ENCODE assay signal across 19 cellular contexts in the genomic region with DNA sequence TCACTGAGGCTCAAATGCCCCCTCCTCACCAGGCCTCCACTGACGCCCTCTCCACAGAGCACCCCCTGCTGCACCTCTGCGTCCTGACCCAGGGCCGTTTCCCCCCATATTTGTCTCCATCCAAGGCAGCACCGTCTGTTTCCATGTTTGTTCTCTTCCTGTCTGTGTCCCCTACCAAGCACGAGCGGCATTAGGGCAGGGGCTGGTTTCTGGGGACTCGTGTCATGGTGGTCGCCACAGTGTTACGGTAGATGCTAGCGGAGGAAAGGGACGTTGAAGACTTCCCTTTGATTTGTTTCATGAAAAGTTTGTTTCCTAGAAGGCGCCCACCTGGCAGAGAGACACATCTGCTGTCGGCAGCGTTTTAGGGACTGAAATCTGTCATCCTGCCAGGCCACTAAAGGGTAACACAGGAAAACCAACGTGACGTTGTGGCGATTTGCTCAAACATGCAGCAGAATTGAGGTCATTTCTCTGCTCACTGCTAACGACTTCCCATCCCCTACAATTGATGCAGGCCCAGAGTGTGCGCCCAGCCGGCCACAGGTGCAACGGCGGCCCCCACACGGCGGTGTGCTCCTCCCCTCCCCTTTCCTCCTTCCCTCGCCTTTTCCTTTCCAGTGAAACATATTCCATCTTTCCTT.
DNase-seq lines count a peak whose midpoint lies in the region; ATAC-seq, FAIRE-seq and TF ChIP-seq lines count a peak whose summit lies in the region.
"Had no signal": no experiment of that assay in that cellular context is flagged by ENCODE, and none has a peak within 500 bp of the region (broad histone marks: within the 10 kb centered on the region; RNA-seq: fewer than 3 reads in every experiment).

No MANE protein-coding gene starts in this region.

- H3K4me3 ChIP-seq in BLaER1 (no peak overlapping the region), bronchial epithelial cell (ENCODE audit: low read depth, low read length) (no peak overlapping the region), keratinocyte (ENCODE audit: control insufficient read depth in 2 of 3, extremely low read depth in 1 of 3, insufficient read depth in 2 of 3, low read depth in 1 of 3, low read length in 3 of 3) (no peak overlapping the region), upper lobe of right lung (no peak overlapping the region)
- H3K4me3 ChIP-seq: K562, SJCRH30 had no signal

- H3K36me3 ChIP-seq in BLaER1: no peaks in the 10 kb centered on the region
- no peaks in the 10 kb centered on the region for H3K36me3 ChIP-seq in KOPT-K1 (ENCODE audit: insufficient read depth, low read length)
- no peaks in the 10 kb centered on the region for H3K36me3 ChIP-seq in bronchial epithelial cell (ENCODE audit: control insufficient read depth, insufficient read depth, low read length)
- H3K36me3 ChIP-seq in keratinocyte (ENCODE audit: control insufficient read depth in 2 of 2, extremely low read depth in 1 of 2, insufficient read depth in 2 of 2, low read length in 2 of 2): peaks cover 0 to 4% of the 10 kb centered on the region in 2 experiments
- H3K36me3 ChIP-seq in upper lobe of right lung: no peaks in the 10 kb centered on the region
- H3K36me3 ChIP-seq: SJCRH30 had no signal

- peak; percentile 64 for FAIRE-seq in bronchial epithelial cell (lab: Jason Lieb, UNC)
- FAIRE-seq in keratinocyte (lab: Jason Lieb, UNC): no peak
- FAIRE-seq: A204.1, GM12891, K562 had no signal

- no peaks in the 10 kb centered on the region for H3K4me1 Mint-ChIP-seq in CD4-positive, alpha-beta T cell (ENCODE audit: low read depth)
- H3K4me1 Mint-ChIP-seq: B cell; CD4-positive, alpha-beta memory T cell had no signal

- no peaks in the 10 kb centered on the region for H3K36me3 Mint-ChIP-seq in CD4-positive, alpha-beta T cell (ENCODE audit: low read depth)
- H3K36me3 Mint-ChIP-seq: CD4-positive, alpha-beta memory T cell had no signal

- H3K4me1 ChIP-seq in BLaER1 (peaks cover 64% of the 10 kb centered on the region), keratinocyte (ENCODE audit: control insufficient read depth, extremely low read depth, insufficient read depth, low read length) (peaks cover 16% of the 10 kb centered on the region), upper lobe of right lung (no peaks in the 10 kb centered on the region)
- H3K4me1 ChIP-seq: SJCRH30 had no signal

- POLR2A ChIA-PET in CD4-positive, alpha-beta T cell (lab: Charles Lee): no interaction called here

- H3K79me2 ChIP-seq in keratinocyte (ENCODE audit: control insufficient read depth, insufficient read depth, low read length): no peaks in the 10 kb centered on the region

- no peak overlapping the region for H3K27ac ChIP-seq in BLaER1
- peak overlapping the region; percentile 84 for H3K27ac ChIP-seq in KOPT-K1 (ENCODE audit: low read depth, low read length, poor library complexity, severe bottlenecking)
- H3K27ac ChIP-seq in keratinocyte (ENCODE audit: control insufficient read depth, insufficient read depth, low read length): peak overlapping the region; percentile 62
- no peak overlapping the region for H3K27ac ChIP-seq in CD4-positive, alpha-beta T cell (ENCODE audit: low read depth, low read length)
- no peak overlapping the region for H3K27ac ChIP-seq in upper lobe of right lung
- H3K27ac ChIP-seq: SJCRH30 had no signal

- no peak overlapping the region for H2AFZ ChIP-seq in keratinocyte (ENCODE audit: control insufficient read depth, low read length)

- CTCF ChIA-PET in CD4-positive, alpha-beta T cell (lab: Charles Lee): no interaction called here

- no peaks in the 10 kb centered on the region for H3K9me3 Mint-ChIP-seq in CD4-positive, alpha-beta T cell
- H3K9me3 Mint-ChIP-seq: CD4-positive, alpha-beta memory T cell had no signal

- H4K20me1 ChIP-seq in BLaER1: no peaks in the 10 kb centered on the region
- H4K20me1 ChIP-seq in keratinocyte (ENCODE audit: control insufficient read depth, extremely low read depth, insufficient read depth, low read length): no peaks in the 10 kb centered on the region

- no peak overlapping the region for H3K27ac Mint-ChIP-seq in CD4-positive, alpha-beta T cell
- H3K27ac Mint-ChIP-seq: B cell had no signal

- dilution Hi-C loops in keratinocyte (cut with MboI; ENCODE audit: extremely low pct_ligation_motif_present, low sequenced_read_pairs): no loop called here

- H3K4me3 Mint-ChIP-seq in CD4-positive, alpha-beta T cell: no peak overlapping the region
- H3K4me3 Mint-ChIP-seq: B cell; CD4-positive, alpha-beta memory T cell had no signal

- intact Hi-C loops in CD4-positive, alpha-beta T cell (cut with DNase I, micrococcal nuclease): no loop called here
- intact Hi-C loops in upper lobe of right lung (cut with DNase I): no loop called here

- ATAC-seq in CD4-positive, alpha-beta T cell (ENCODE audit: poor library complexity): no peak
- no peak for ATAC-seq in upper lobe of right lung

- H3K9me1 ChIP-seq in keratinocyte (ENCODE audit: control insufficient read depth, extremely low read depth, insufficient read depth, low read length): no peaks in the 10 kb centered on the region

- H3K27me3 Mint-ChIP-seq in CD4-positive, alpha-beta T cell: peaks cover 44% of the 10 kb centered on the region

- DNase-seq in bronchial epithelial cell (ENCODE audit: low read depth) (no peak), keratinocyte (ENCODE audit: low read depth, low spot score) (no peak), upper lobe of right lung (no peak)
- no peak for DNase-seq in CD4-positive, alpha-beta T cell
- no peak for DNase-seq in activated effector memory CD4-positive, alpha-beta T cell treated with anti-CD3 and anti-CD28 coated beads, Interleukin-2, amount 50 U/mL, for 16 hours
- DNase-seq in activated CD4-positive, alpha-beta T cell treated with anti-CD3 and anti-CD28 coated beads, Interleukin-2, amount 50 U/mL, for 1 hour: no peak
- DNase-seq: CD4-positive, alpha-beta memory T cell; NCI-H1092 treated with DMSO at 0.1 percent for 48 hours; NCI-H1436 treated with DMSO at 0.1 percent for 48 hours; NCI-H2029; NCI-H2227 treated with DMSO at 0.1 percent for 48 hours; NCI-H510A; SJCRH30 had no signal

- H3K9ac ChIP-seq in BLaER1 (no peak overlapping the region), keratinocyte (ENCODE audit: control insufficient read depth, extremely low read depth, insufficient read depth, low read length) (peak overlapping the region; percentile 19)

- H3K27me3 ChIP-seq in BLaER1 (no peaks in the 10 kb centered on the region), bronchial epithelial cell (ENCODE audit: control insufficient read depth, insufficient read depth, low read length) (no peaks in the 10 kb centered on the region), keratinocyte (ENCODE audit: control insufficient read depth, extremely low read depth, insufficient read depth, low read length) (no peaks in the 10 kb centered on the region), upper lobe of right lung (no peaks in the 10 kb centered on the region)
- peaks cover 7% of the 10 kb centered on the region for H3K27me3 ChIP-seq in CD4-positive, alpha-beta T cell (ENCODE audit: control insufficient read depth, insufficient read depth, low read length)
- H3K27me3 ChIP-seq: SJCRH30 had no signal

- H3K9me3 ChIP-seq in BLaER1 (no peaks in the 10 kb centered on the region), KOPT-K1 (ENCODE audit: insufficient read depth, low read length, poor library complexity, severe bottlenecking) (no peaks in the 10 kb centered on the region), keratinocyte (ENCODE audit: control insufficient read depth, low read depth, low read length) (no peaks in the 10 kb centered on the region), upper lobe of right lung (no peaks in the 10 kb centered on the region)
- no peaks in the 10 kb centered on the region for H3K9me3 ChIP-seq in CD4-positive, alpha-beta T cell (ENCODE audit: control insufficient read depth, low read length)
- H3K9me3 ChIP-seq: SJCRH30 had no signal

- TF ChIP-seq CTCF in bronchial epithelial cell (IDR thresholded peaks at IDR 0.05; ENCODE audit: insufficient read depth, low read length, severe bottlenecking) (no peak), keratinocyte (optimal IDR thresholded peaks at IDR 0.05 in 1 of 3, IDR thresholded peaks at IDR 0.05 in 1 of 3, conservative IDR thresholded peaks at IDR 0.05 in 1 of 3; ENCODE audit: extremely low read depth in 1 of 3, insufficient read depth in 2 of 3, low read length in 3 of 3) (no peak), upper lobe of right lung (IDR thresholded peaks at IDR 0.05) (no peak)
- TF ChIP-seq CTCF in CD4-positive, alpha-beta T cell (IDR thresholded peaks at IDR 0.05): no peak

- peak overlapping the region; percentile 76 for H3K4me2 ChIP-seq in BLaER1
- no peak overlapping the region for H3K4me2 ChIP-seq in keratinocyte (ENCODE audit: control insufficient read depth, extremely low read depth, insufficient read depth, low read depth, low read length)

Comparison
In these comparisons a context has a peak if more than half of its experiments do, and no peak if none do; other contexts are left out.
1. H3K27ac ChIP-seq: peak in KOPT-K1 (single experiment) and keratinocyte (single experiment); none in BLaER1 (single experiment), CD4-positive, alpha-beta T cell (single experiment) and upper lobe of right lung (single experiment).